ENCODE assay signal across 8 cellular contexts in genomic region chr6:111573118-111573883, GRCh38. TPM values are rescaled to one million over a fixed set of nuclear protein-coding genes. Genes with fewer than 3 reads are reported as not detected.
DNase-seq lines count a peak whose midpoint lies in the region; ATAC-seq and TF ChIP-seq lines count a peak whose summit lies in the region.

No MANE protein-coding gene starts in this region.

- H3F3A ChIP-seq in MM.1S (ENCODE audit: insufficient read depth, low read length): no peaks in the 10 kb centered on the region

- H3K4me1 ChIP-seq in DND-41 (ENCODE audit: insufficient read depth, low read length) (peaks cover 97% of the 10 kb centered on the region), SJCRH30 (peaks cover 48% of the 10 kb centered on the region), esophagus squamous epithelium (peaks cover 11 to 66% (median 46%) of the 10 kb centered on the region in 3 donors), prostate gland (replicated peaks) (peaks cover 4% of the 10 kb centered on the region), MM.1S (ENCODE audit: low read length) (no peaks in the 10 kb centered on the region)

- no peaks in the 10 kb centered on the region for H3K27me3 ChIP-seq in DND-41 (ENCODE audit: insufficient read depth, low read length, poor library complexity)
- H3K27me3 ChIP-seq in SJCRH30: no peaks in the 10 kb centered on the region
- no peaks in the 10 kb centered on the region for H3K27me3 ChIP-seq in esophagus squamous epithelium
- H3K27me3 ChIP-seq in prostate gland (replicated peaks; ENCODE audit: insufficient read depth): no peaks in the 10 kb centered on the region
- H3K27me3 ChIP-seq in MM.1S (replicated peaks; ENCODE audit: insufficient read depth, low read length): no peaks in the 10 kb centered on the region

- H4K20me1 ChIP-seq in DND-41 (ENCODE audit: insufficient read depth, low read length) (no peaks in the 10 kb centered on the region), MM.1S (ENCODE audit: insufficient read depth, low read length) (no peaks in the 10 kb centered on the region)

- H3K9me2 ChIP-seq in MM.1S (replicated peaks; ENCODE audit: insufficient read depth, low read length): no peaks in the 10 kb centered on the region

- WGBS in esophagus squamous epithelium, 2 donors: 27 to 36% methylated on average over 6 to 7 of the region's 8 CpGs
- 34% methylated on average over 8 of the region's 8 CpGs for WGBS in prostate gland

- H2AFZ ChIP-seq in DND-41 (ENCODE audit: low read depth, low read length) (no peak overlapping the region), MM.1S (ENCODE audit: low read length) (no peak overlapping the region)

- H3K9me3 ChIP-seq in DND-41 (ENCODE audit: insufficient read depth, low read length, severe bottlenecking) (no peaks in the 10 kb centered on the region), SJCRH30 (replicated peaks) (no peaks in the 10 kb centered on the region), esophagus squamous epithelium (no peaks in the 10 kb centered on the region), prostate gland (no peaks in the 10 kb centered on the region), MM.1S (replicated peaks; ENCODE audit: insufficient read depth, low read length) (no peaks in the 10 kb centered on the region)

- peaks cover 63% of the 10 kb centered on the region for H3K36me3 ChIP-seq in DND-41 (ENCODE audit: insufficient read depth, low read length)
- peaks cover 6% of the 10 kb centered on the region; the same call in 1 of the 2 replicates for H3K36me3 ChIP-seq in SJCRH30
- peaks cover 0 to 78% (median 11%) of the 10 kb centered on the region in 3 donors for H3K36me3 ChIP-seq in esophagus squamous epithelium
- no peaks in the 10 kb centered on the region for H3K36me3 ChIP-seq in prostate gland
- H3K36me3 ChIP-seq in MM.1S (replicated peaks; ENCODE audit: insufficient read depth, low read length): no peaks in the 10 kb centered on the region

- H3K4me2 ChIP-seq in DND-41 (ENCODE audit: insufficient read depth, low read length) (peak overlapping the region; percentile 59), MM.1S (ENCODE audit: low read depth, low read length) (no peak overlapping the region)

- intact Hi-C loops in esophagus squamous epithelium (cut with DNase I) (no loop called here), prostate gland (cut with DNase I) (no loop called here)

- DNase-seq in DND-41: peak; percentile 87
- peak; percentile 39 to 63 for DNase-seq in SJCRH30
- DNase-seq in esophagus squamous epithelium (lab: John Stamatoyannopoulos, UW): no peak
- peak; percentile 78 for DNase-seq in prostate gland (ENCODE audit: low spot score)
- DNase-seq in NCI-H1930 (lab: John Stamatoyannopoulos, UW): no peak
- no peak for DNase-seq in MM.1S
- DNase-seq in cerebellum (ENCODE audit: low spot score): no peak
- DNase-seq in RPMI8226: no peak

- H3K4me3 ChIP-seq in DND-41 (ENCODE audit: low read depth in 1 of 2, low read length in 2 of 2): peak overlapping the region in 1 of 2 experiments; percentile 16; a peak in 2 of 4 replicates
- H3K4me3 ChIP-seq in SJCRH30: no peak overlapping the region
- H3K4me3 ChIP-seq in esophagus squamous epithelium: peak overlapping the region in 1 of 4 donors; percentile 13
- no peak overlapping the region for H3K4me3 ChIP-seq in prostate gland
- no peak overlapping the region for H3K4me3 ChIP-seq in MM.1S (ENCODE audit: low read length)

- peak overlapping the region; percentile 28 for H3K9ac ChIP-seq in DND-41 (ENCODE audit: low read depth, low read length)
- H3K9ac ChIP-seq in MM.1S (ENCODE audit: low read length): no peak overlapping the region

- peak; percentile 79 for ATAC-seq in DND-41 (ENCODE audit: insufficient read depth, low read depth)

- H3K79me2 ChIP-seq in DND-41 (ENCODE audit: insufficient read depth, low read length) (peaks cover 85% of the 10 kb centered on the region), MM.1S (ENCODE audit: low read length) (no peaks in the 10 kb centered on the region)

- H3K27ac ChIP-seq in DND-41 (ENCODE audit: low read length) (peak overlapping the region; percentile 63), SJCRH30 (no peak overlapping the region), esophagus squamous epithelium (peak overlapping the region; percentile 21 to 83 (median 66)), prostate gland (peak overlapping the region; percentile 21 to 37), MM.1S (ENCODE audit: low read length) (no peak overlapping the region)

- no peak for TF ChIP-seq POLR2A in esophagus squamous epithelium (IDR thresholded peaks at IDR 0.05)
- no peak for TF ChIP-seq POLR2A in prostate gland (IDR thresholded peaks at IDR 0.05)

- TF ChIP-seq CTCF in DND-41 (IDR thresholded peaks at IDR 0.05; ENCODE audit: borderline replicate concordance, extremely low read depth, low read length, poor library complexity, severe bottlenecking): no peak
- no peak for TF ChIP-seq CTCF in esophagus squamous epithelium (IDR thresholded peaks at IDR 0.05)
- TF ChIP-seq CTCF in prostate gland (IDR thresholded peaks at IDR 0.05): no peak
- no peak for TF ChIP-seq CTCF in MM.1S (IDR thresholded peaks at IDR 0.05; ENCODE audit: low read length)

RNA-seq across cellular contexts. Expression of gene TRAF3IP2, which starts 32.4 kb away (rescaled TPM):
- 41.2 and 43.6 TPM in 2 replicates for total RNA-seq in SJCRH30 (2014; rRNA removed; shearing (Covaris generic))
- total RNA-seq in esophagus squamous epithelium (10 to 100 TPM; 36.8 to 52.1 (median 46.7) TPM), prostate gland (10 to 100 TPM; 40.2 to 52.4 TPM), cerebellum (7.7 TPM)

Comparison
In these comparisons a context has a peak if more than half of its experiments do, and no peak if none do; other contexts are left out.
1. DNase-seq: peak in DND-41 (single experiment), SJCRH30 (2 of 2) and prostate gland (single experiment); none in esophagus squamous epithelium (single experiment), NCI-H1930 (0 of 2), MM.1S (single experiment), cerebellum (single experiment) and RPMI8226 (single experiment).
2. H3K27ac ChIP-seq: peak in DND-41 (single experiment), esophagus squamous epithelium (4 of 4) and prostate gland (2 of 2); none in SJCRH30 (single experiment) and MM.1S (single experiment).